ENCODE assay signal across 18 cellular contexts in genomic region chr12:43884683-43885410, GRCh38. TPM values are rescaled to one million over a fixed set of nuclear protein-coding genes. Genes with fewer than 3 reads are reported as not detected.
DNase-seq lines count a peak whose midpoint lies in the region; ATAC-seq and TF ChIP-seq lines count a peak whose summit lies in the region.
"Had no signal": no experiment of that assay in that cellular context is flagged by ENCODE, and none has a peak within 500 bp of the region (broad histone marks: within the 10 kb centered on the region; RNA-seq: fewer than 3 reads in every experiment).

No MANE protein-coding gene starts in this region.

- H3K4me3 ChIP-seq in endodermal cell (ENCODE audit: low read length), result no peak overlapping the region
- H3K4me3 ChIP-seq: Peyer's patch had no signal

- no peaks in the 10 kb centered on the region for H3K36me3 ChIP-seq in endodermal cell (ENCODE audit: control insufficient read depth, insufficient read depth, low read length)
- H3K36me3 ChIP-seq: brain microvascular endothelial cell, Peyer's patch had no signal

- peak; percentile 78 for DNase-seq in COLO829 (ENCODE audit: low spot score)
- DNase-seq in NCI-H69 (lab: John Stamatoyannopoulos, UW), result peak; percentile 39
- DNase-seq in glutamatergic neuron, result no peak
- no peak for DNase-seq in nephron progenitor cell
- no peak for DNase-seq in GM10266 (ENCODE audit: extremely low spot score)
- no peak for DNase-seq in endodermal cell
- DNase-seq in Calu3, result no peak
- DNase-seq: activated CD8-positive, alpha-beta memory T cell treated with anti-CD3 and anti-CD28 coated beads, Interleukin-2, amount 50 U/mL, for 4 hours; activated naive CD4-positive, alpha-beta T cell treated with anti-CD3 and anti-CD28 coated beads for 36 hours; brain microvascular endothelial cell; effector memory CD4-positive, alpha-beta T cell; NCI-H446 treated with DMSO at 0.1 percent for 48 hours; Peyer's patch; stimulated activated naive CD8-positive, alpha-beta T cell treated with anti-CD3 and anti-CD28 coated beads, Interleukin-15, Interleukin-2, amounts not matched to agents 100 U/mL and 50 U/mL, for 24 hours had no signal

- H3K9me3 Mint-ChIP-seq in glutamatergic neuron (ENCODE audit: unreplicated experiment), result peaks cover 1% of the 10 kb centered on the region
- no peaks in the 10 kb centered on the region for H3K9me3 Mint-ChIP-seq in nephron progenitor cell
- no peaks in the 10 kb centered on the region for H3K9me3 Mint-ChIP-seq in endodermal cell
- H3K9me3 Mint-ChIP-seq in Calu3 (ENCODE audit: low read depth, unreplicated experiment), result no peaks in the 10 kb centered on the region
- H3K9me3 Mint-ChIP-seq: activated naive CD4-positive, alpha-beta T cell treated with anti-CD3 and anti-CD28 coated beads for 36 hours; IgD-negative memory B cell; T-helper 1 cell treated with Interleukin-12 subunit alpha and Interleukin-12 subunit beta and Interleukin-4 antibody, amounts not matched to agents 30 μg/mL and 1 μg/mL, for 36 hours had no signal

- CTCF ChIA-PET in Calu3 (lab: Charles Lee), result interaction anchor here (0.6 kb wide), 1 partner anchor 89 kb away, joined by 4 read pairs; no protein-coding TSS in a partner anchor

- no peak overlapping the region for H3K4me3 Mint-ChIP-seq in glutamatergic neuron (ENCODE audit: unreplicated experiment)
- no peak overlapping the region for H3K4me3 Mint-ChIP-seq in nephron progenitor cell
- H3K4me3 Mint-ChIP-seq in endodermal cell, result no peak overlapping the region
- no peak overlapping the region for H3K4me3 Mint-ChIP-seq in Calu3 (ENCODE audit: low read depth, unreplicated experiment)
- H3K4me3 Mint-ChIP-seq: activated naive CD4-positive, alpha-beta T cell treated with anti-CD3 and anti-CD28 coated beads for 36 hours; IgD-negative memory B cell; T-helper 1 cell treated with Interleukin-12 subunit alpha and Interleukin-12 subunit beta and Interleukin-4 antibody, amounts not matched to agents 30 μg/mL and 1 μg/mL, for 36 hours had no signal

- H3K27ac Mint-ChIP-seq in glutamatergic neuron (ENCODE audit: unreplicated experiment) (peak overlapping the region; percentile 36), nephron progenitor cell (peak overlapping the region; percentile 36), endodermal cell (no peak overlapping the region), Calu3 (ENCODE audit: unreplicated experiment) (no peak overlapping the region)
- H3K27ac Mint-ChIP-seq: activated naive CD4-positive, alpha-beta T cell treated with anti-CD3 and anti-CD28 coated beads for 36 hours; IgD-negative memory B cell; T-helper 1 cell treated with Interleukin-12 subunit alpha and Interleukin-12 subunit beta and Interleukin-4 antibody, amounts not matched to agents 30 μg/mL and 1 μg/mL, for 36 hours had no signal

- H3K27me3 Mint-ChIP-seq in glutamatergic neuron (ENCODE audit: unreplicated experiment), result no peaks in the 10 kb centered on the region
- H3K27me3 Mint-ChIP-seq in nephron progenitor cell (ENCODE audit: low read depth, poor library complexity), result no peaks in the 10 kb centered on the region
- H3K27me3 Mint-ChIP-seq in endodermal cell (ENCODE audit: insufficient read depth), result no peaks in the 10 kb centered on the region
- no peaks in the 10 kb centered on the region for H3K27me3 Mint-ChIP-seq in Calu3 (ENCODE audit: unreplicated experiment)
- H3K27me3 Mint-ChIP-seq: IgD-negative memory B cell had no signal

- H3K9ac ChIP-seq in endodermal cell (ENCODE audit: extremely low read depth, low read length, poor library complexity, severe bottlenecking), result no peak overlapping the region

- no peaks in the 10 kb centered on the region for H3K27me3 ChIP-seq in endodermal cell (ENCODE audit: control insufficient read depth, insufficient read depth, low read length, poor library complexity, severe bottlenecking)
- H3K27me3 ChIP-seq: brain microvascular endothelial cell, Peyer's patch had no signal

- peaks cover 5% of the 10 kb centered on the region for H3K4me1 Mint-ChIP-seq in glutamatergic neuron (ENCODE audit: low read depth, unreplicated experiment)
- H3K4me1 Mint-ChIP-seq in nephron progenitor cell, result peaks cover 20% of the 10 kb centered on the region
- no peaks in the 10 kb centered on the region for H3K4me1 Mint-ChIP-seq in endodermal cell
- H3K4me1 Mint-ChIP-seq in Calu3 (ENCODE audit: low read depth, unreplicated experiment), result no peaks in the 10 kb centered on the region

- WGBS in endodermal cell (ENCODE audit: insufficient coverage in 1 of 2, insufficient read length in 1 of 2), 2 experiments, result 93 to 95% methylated on average over 7 to 8 of the region's 8 CpGs

- no peaks in the 10 kb centered on the region for H3K36me3 Mint-ChIP-seq in glutamatergic neuron (ENCODE audit: unreplicated experiment)
- H3K36me3 Mint-ChIP-seq in nephron progenitor cell (ENCODE audit: low read depth), result no peaks in the 10 kb centered on the region
- no peaks in the 10 kb centered on the region for H3K36me3 Mint-ChIP-seq in endodermal cell (ENCODE audit: low read depth)
- no peaks in the 10 kb centered on the region for H3K36me3 Mint-ChIP-seq in Calu3 (ENCODE audit: insufficient read depth, unreplicated experiment)

- TF ChIP-seq CTCF in glutamatergic neuron (IDR thresholded peaks at IDR 0.05; ENCODE audit: partially characterized antibody, unreplicated experiment), result no peak
- no peak for TF ChIP-seq CTCF in nephron progenitor cell (IDR thresholded peaks at IDR 0.05)
- no peak for TF ChIP-seq CTCF in GM10266 (IDR thresholded peaks at IDR 0.05; ENCODE audit: control insufficient read depth, insufficient read depth, low read depth, missing control alignments)
- no peak for TF ChIP-seq CTCF in endodermal cell (conservative IDR thresholded peaks at IDR 0.05)
- no peak for TF ChIP-seq CTCF in Calu3 (IDR thresholded peaks at IDR 0.05; ENCODE audit: unreplicated experiment)

- BruUV-seq in Calu3 (replicated peaks; lab: Mats Ljungman, UMichigan), result no TSS peak

- no peak for ATAC-seq in HG03097 (IDR thresholded peaks at IDR 0.05; ENCODE audit: low FRiP score, unreplicated experiment)
- ATAC-seq: activated CD4-positive, CD25-positive, alpha-beta regulatory T cell treated with anti-CD3 and anti-CD28 coated beads, Interleukin-2, amount 50 U/mL, for 24 hours; stimulated activated naive CD8-positive, alpha-beta T cell treated with anti-CD3 and anti-CD28 coated beads, Interleukin-15, Interleukin-2, amounts not matched to agents 100 U/mL and 50 U/mL, for 24 hours had no signal

- no peaks in the 10 kb centered on the region for H3K9me3 ChIP-seq in endodermal cell (ENCODE audit: control insufficient read depth, low read length)
- H3K9me3 ChIP-seq: Peyer's patch had no signal

- intact Hi-C loops in Calu3 (cut with micrococcal nuclease; ENCODE audit: unreplicated experiment), result loop anchor here (5.0 kb wide), 1 partner anchor 443 kb away; no protein-coding TSS in a partner anchor

- no peak overlapping the region for H3K27ac ChIP-seq in endodermal cell (ENCODE audit: low read depth, low read length)
- H3K27ac ChIP-seq: brain microvascular endothelial cell, Peyer's patch had no signal

- no peaks in the 10 kb centered on the region for H3K4me1 ChIP-seq in endodermal cell (ENCODE audit: control insufficient read depth, insufficient read depth, low read length)
- H3K4me1 ChIP-seq: Peyer's patch had no signal

RNA-seq across cellular contexts. Expression of gene TMEM117, which starts 49.0 kb away (rescaled TPM):
- total RNA-seq in glutamatergic neuron (ENCODE audit: unreplicated experiment) (not detected), endodermal cell (1 to 10 TPM in 1 of 2 donors, under 1 TPM in 1; 0.79 to 1.4 TPM), Calu3 (2022) (1.1 TPM in 2 replicates)
- polyA plus RNA-seq in endodermal cell (2013, experiment 1 of 2), result 2.6 TPM
- polyA plus RNA-seq in endodermal cell (2013, experiment 2 of 2), result 3.1 TPM

Comparison
In these comparisons a context has a peak if more than half of its experiments do, and no peak if none do; other contexts are left out.
1. DNase-seq: peak in COLO829 (single experiment) and NCI-H69 (single experiment); none in glutamatergic neuron (single experiment), nephron progenitor cell (single experiment), GM10266 (single experiment), endodermal cell (single experiment) and Calu3 (single experiment).
2. H3K27ac Mint-ChIP-seq: peak in glutamatergic neuron (single experiment) and nephron progenitor cell (single experiment); none in endodermal cell (single experiment) and Calu3 (single experiment).